In genomic region chr9:126586236-126586635, GRCh38 we compare ENCODE assay signal across 18 cellular contexts. TPM values are rescaled to one million over a fixed set of nuclear protein-coding genes. Genes with fewer than 3 reads are reported as not detected.
DNase-seq lines count a peak whose midpoint lies in the region; TF ChIP-seq lines count a peak whose summit lies in the region.
"Had no signal": no experiment of that assay in that cellular context is flagged by ENCODE, and none has a peak within 500 bp of the region (broad histone marks: within the 10 kb centered on the region; RNA-seq: fewer than 3 reads in every experiment).

No MANE protein-coding gene starts in this region.

- DNase-seq in chondrocyte (ENCODE audit: low spot score): peak; percentile 49
- no peak for DNase-seq in nephron progenitor cell
- peak; percentile 25 for DNase-seq in osteoblast (ENCODE audit: insufficient read length, low spot score, missing footprints)
- DNase-seq in left ventricle myocardium inferior: no peak
- no peak for DNase-seq in EL
- DNase-seq: AML-193; Caco-2; Calu3; CD4-positive, alpha-beta T cell; CD8-positive, alpha-beta T cell; DMS79 treated with DMSO at 0.1 percent for 48 hours; GDM1 had no signal

- no peaks in the 10 kb centered on the region for H3K9me3 ChIP-seq in osteoblast (ENCODE audit: low read depth, low read length)
- H3K9me3 ChIP-seq in left ventricle myocardium inferior (replicated peaks): no peaks in the 10 kb centered on the region
- H3K9me3 ChIP-seq: A549; BLaER1 treated with 17β-estradiol and CSF1 and Interleukin-3, amounts not matched to agents 10 nM and 100 nM; Caco-2 had no signal

- H3K27ac ChIP-seq in osteoblast (ENCODE audit: low read depth, low read length) (no peak overlapping the region), left ventricle myocardium inferior (replicated peaks) (no peak overlapping the region)
- H3K27ac ChIP-seq: 22Rv1; A549; BLaER1 treated with 17β-estradiol and CSF1 and Interleukin-3, amounts not matched to agents 10 nM and 100 nM; C4-2B had no signal

- H3K79me2 ChIP-seq in osteoblast (ENCODE audit: insufficient read depth, low read length): no peaks in the 10 kb centered on the region

- H3K36me3 Mint-ChIP-seq in chondrocyte (ENCODE audit: low read depth) (peaks cover 2% of the 10 kb centered on the region), nephron progenitor cell (ENCODE audit: low read depth) (no peaks in the 10 kb centered on the region)
- H3K36me3 Mint-ChIP-seq: CD8-positive, alpha-beta T cell had no signal

- H3K4me3 ChIP-seq in osteoblast (ENCODE audit: insufficient read depth, low read length): no peak overlapping the region
- no peak overlapping the region for H3K4me3 ChIP-seq in left ventricle myocardium inferior
- H3K4me3 ChIP-seq: A549; BLaER1 treated with 17β-estradiol and CSF1 and Interleukin-3, amounts not matched to agents 10 nM and 100 nM; GM12878 had no signal

- TF ChIP-seq CTCF in chondrocyte (IDR thresholded peaks at IDR 0.05): no peak
- no peak for TF ChIP-seq CTCF in nephron progenitor cell (IDR thresholded peaks at IDR 0.05)
- no peak for TF ChIP-seq CTCF in osteoblast (IDR thresholded peaks at IDR 0.05; ENCODE audit: extremely low read depth, low read depth, low read length)
- TF ChIP-seq CTCF in left ventricle myocardium inferior (IDR thresholded peaks at IDR 0.05; ENCODE audit: borderline replicate concordance): no peak

- H3K4me3 Mint-ChIP-seq in chondrocyte (ENCODE audit: unreplicated experiment) (no peak overlapping the region), nephron progenitor cell (peak overlapping the region; percentile 28)
- H3K4me3 Mint-ChIP-seq: B cell; CD4-positive, alpha-beta T cell; CD8-positive, alpha-beta T cell had no signal

- H4K20me1 ChIP-seq in osteoblast (ENCODE audit: insufficient read depth, low read length): no peaks in the 10 kb centered on the region
- H4K20me1 ChIP-seq: BLaER1 treated with 17β-estradiol and CSF1 and Interleukin-3, amounts not matched to agents 10 nM and 100 nM had no signal

- no peak overlapping the region for H2AFZ ChIP-seq in osteoblast (ENCODE audit: low read length)

- H3K4me1 ChIP-seq in osteoblast (ENCODE audit: insufficient read depth, low read length): no peaks in the 10 kb centered on the region
- peaks cover 36% of the 10 kb centered on the region for H3K4me1 ChIP-seq in left ventricle myocardium inferior
- H3K4me1 ChIP-seq: A549 had no signal

- H3K27ac Mint-ChIP-seq in chondrocyte (ENCODE audit: unreplicated experiment): peak overlapping the region; percentile 49
- H3K27ac Mint-ChIP-seq in nephron progenitor cell: peak overlapping the region; percentile 41
- H3K27ac Mint-ChIP-seq: B cell; CD4-positive, alpha-beta T cell; CD8-positive, alpha-beta T cell had no signal

- H3K4me1 Mint-ChIP-seq in chondrocyte (ENCODE audit: low read depth) (peaks cover 17% of the 10 kb centered on the region), nephron progenitor cell (peaks cover 54% of the 10 kb centered on the region)
- H3K4me1 Mint-ChIP-seq: B cell had no signal

- H3K36me3 ChIP-seq in osteoblast (ENCODE audit: insufficient read depth, low read length): no peaks in the 10 kb centered on the region
- no peaks in the 10 kb centered on the region for H3K36me3 ChIP-seq in left ventricle myocardium inferior
- H3K36me3 ChIP-seq: BLaER1 treated with 17β-estradiol and CSF1 and Interleukin-3, amounts not matched to agents 10 nM and 100 nM had no signal

- intact Hi-C loops in left ventricle myocardium inferior (cut with micrococcal nuclease): no loop called here

- H3K27me3 ChIP-seq in osteoblast (ENCODE audit: insufficient read depth, low read length) (peaks cover 39% of the 10 kb centered on the region), left ventricle myocardium inferior (ENCODE audit: low read depth) (no peaks in the 10 kb centered on the region)
- H3K27me3 ChIP-seq: BLaER1 treated with 17β-estradiol and CSF1 and Interleukin-3, amounts not matched to agents 10 nM and 100 nM had no signal

- H3K9me3 Mint-ChIP-seq in chondrocyte (ENCODE audit: low read depth) (no peaks in the 10 kb centered on the region), nephron progenitor cell (no peaks in the 10 kb centered on the region)
- H3K9me3 Mint-ChIP-seq: CD4-positive, alpha-beta T cell; CD8-positive, alpha-beta T cell had no signal

- H3K27me3 Mint-ChIP-seq in chondrocyte (ENCODE audit: low read depth) (peaks cover 42% of the 10 kb centered on the region), nephron progenitor cell (ENCODE audit: low read depth, poor library complexity) (peaks cover 9% of the 10 kb centered on the region)

- no peak overlapping the region for H3K4me2 ChIP-seq in osteoblast (ENCODE audit: insufficient read depth, low read length)
- H3K4me2 ChIP-seq: A549; BLaER1 treated with 17β-estradiol and CSF1 and Interleukin-3, amounts not matched to agents 10 nM and 100 nM had no signal

RNA-seq across cellular contexts. Expression of gene LMX1B, which starts 27.5 kb away (rescaled TPM):
- 0.17 TPM in 1 of 3 replicates, not detected in the others for total RNA-seq in chondrocyte
- total RNA-seq in osteoblast: under 0.01 TPM in 2 replicates
- 1.3 TPM for total RNA-seq in left ventricle myocardium inferior
- total RNA-seq: B cell; Calu3; CD4-positive, alpha-beta T cell; CD8-positive, alpha-beta T cell; GM12878 had no signal

Comparison
In these comparisons a context has a peak if more than half of its experiments do, and no peak if none do; other contexts are left out.
1. DNase-seq: peak in chondrocyte (single experiment) and osteoblast (single experiment); none in nephron progenitor cell (single experiment), left ventricle myocardium inferior (single experiment) and EL (single experiment).